Comparison of ENCODE assay signal across 1 cellular context in the genomic region with DNA sequence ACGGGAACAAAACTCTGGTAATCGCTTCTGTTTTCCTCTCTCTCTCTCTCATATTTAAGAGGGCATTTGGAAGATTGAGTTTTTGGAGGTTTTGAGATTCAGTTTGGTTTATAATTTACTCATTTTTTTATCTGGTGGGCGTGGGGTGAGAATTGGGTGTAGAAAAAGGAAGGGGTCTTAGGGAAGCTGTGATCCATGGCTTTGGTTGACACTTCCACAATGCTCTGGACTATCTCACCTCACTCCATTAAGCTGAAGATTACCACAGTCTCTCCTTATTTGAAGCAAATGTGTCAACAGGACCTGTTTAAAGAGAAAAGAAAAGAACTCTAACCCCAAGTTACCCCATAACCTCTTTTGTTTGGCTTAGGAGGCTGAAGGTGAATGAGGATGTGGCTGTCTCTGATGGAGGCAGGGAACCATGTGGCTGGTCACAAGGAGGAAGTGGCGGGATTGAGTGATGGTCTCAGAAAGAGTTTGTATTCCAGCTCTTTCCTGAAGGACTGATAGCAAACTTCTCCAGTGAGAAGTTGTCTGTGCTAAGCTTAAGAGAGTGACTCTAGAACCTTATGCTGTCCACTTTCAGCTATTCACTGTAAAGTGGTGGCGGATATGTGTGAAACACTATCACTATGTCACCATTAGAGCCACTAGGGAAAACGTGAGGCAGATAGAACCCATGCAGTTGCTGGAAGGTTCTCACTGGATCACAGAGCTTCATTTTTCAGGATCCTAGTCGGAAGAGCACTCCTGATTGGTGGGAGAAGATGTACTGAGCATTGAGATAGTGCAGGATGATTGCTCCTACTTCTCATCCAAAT.
TF ChIP-seq lines count a peak whose summit lies in the region.

No MANE protein-coding gene starts in this region.

TF ChIP-seq in IMR-90, 13 proteins besides CTCF, POLR2A, EP300 and RAD21:
- TF ChIP-seq MAFK (IDR thresholded peaks at IDR 0.05; ENCODE audit: low read depth, low read length) (no peak), RFX5 (IDR thresholded peaks at IDR 0.05; ENCODE audit: low read depth, low read length) (no peak)
TF ChIP-seq in IMR-90: peak in this region for 0.
